8 cellular contexts compared by ENCODE assay signal in genomic region chr6:4136354-4136831, GRCh38. TPM values are rescaled to one million over a fixed set of nuclear protein-coding genes. Genes with fewer than 3 reads are reported as not detected.
DNase-seq lines count a peak whose midpoint lies in the region; ATAC-seq and TF ChIP-seq lines count a peak whose summit lies in the region.

No MANE protein-coding gene starts in this region.

- H2AFZ ChIP-seq in PC-9 (peak overlapping the region; percentile 83), osteoblast (ENCODE audit: low read length) (peak overlapping the region; percentile 62)

- peak overlapping the region; percentile 77 for H3K4me3 ChIP-seq in CD8-positive, alpha-beta T cell (ENCODE audit: low read depth, low read length)
- H3K4me3 ChIP-seq in PC-9: peak overlapping the region; percentile 63
- H3K4me3 ChIP-seq in osteoblast (ENCODE audit: insufficient read depth, low read length): peak overlapping the region; percentile 78

- H3K79me2 ChIP-seq in PC-9 (ENCODE audit: low read depth) (no peaks in the 10 kb centered on the region), osteoblast (ENCODE audit: insufficient read depth, low read length) (peaks cover 40% of the 10 kb centered on the region)

- DNase-seq in CD8-positive, alpha-beta T cell: no peak
- DNase-seq in PC-9 (peak in 1 of 2 experiments; percentile 2), epithelial cell of prostate (ENCODE audit: low read depth, low spot score) (no peak), osteoblast (ENCODE audit: insufficient read length, low spot score, missing footprints) (peak; percentile 69), activated gamma-delta T cell (lab: John Stamatoyannopoulos, UW) (no peak), T1000 (lab: John Stamatoyannopoulos, UW) (no peak), NCI-H526 treated with DMSO at 0.1 percent for 48 hours (lab: John Stamatoyannopoulos, UW) (no peak)

- H3K27ac ChIP-seq in CD8-positive, alpha-beta T cell (ENCODE audit: low read depth, low read length): peak overlapping the region; percentile 44
- peak overlapping the region; percentile 65 for H3K27ac ChIP-seq in PC-9
- peak overlapping the region; percentile 22 for H3K27ac ChIP-seq in epithelial cell of prostate
- peak overlapping the region; percentile 58 for H3K27ac ChIP-seq in osteoblast (ENCODE audit: low read depth, low read length)

- H3K27ac Mint-ChIP-seq in CD8-positive, alpha-beta T cell: peak overlapping the region; percentile 73

- intact Hi-C loops in CD8-positive, alpha-beta T cell (cut with DNase I, micrococcal nuclease): loop anchor here (1.0 to 10.0 kb wide), 12 partner anchors 19 to 1889 kb away; partner anchors contain the start of genes BPHL (in 2 of the 2), FAM50B (in 2 of the 2), FARS2 (in 1 of the 2) and GMDS (in 1 of the 2)
- intact Hi-C loops in PC-9 (cut with micrococcal nuclease; ENCODE audit: unreplicated experiment): loop anchor here (5.0 kb wide), 1 partner anchor 114 kb away; a partner anchor contains a TSS

- peaks cover 6% of the 10 kb centered on the region for H3K9me3 Mint-ChIP-seq in CD8-positive, alpha-beta T cell

- H3K4me1 Mint-ChIP-seq in CD8-positive, alpha-beta T cell (ENCODE audit: low read depth): peaks cover 47% of the 10 kb centered on the region

- no peak for ATAC-seq in CD8-positive, alpha-beta T cell
- ATAC-seq in HG03159 (IDR thresholded peaks at IDR 0.05; ENCODE audit: unreplicated experiment): no peak

- H3K4me3 Mint-ChIP-seq in CD8-positive, alpha-beta T cell: peak overlapping the region; percentile 80

- no peaks in the 10 kb centered on the region for H3K27me3 ChIP-seq in CD8-positive, alpha-beta T cell (ENCODE audit: insufficient read depth, low read length)
- H3K27me3 ChIP-seq in PC-9 (ENCODE audit: insufficient read depth, low read depth) (no peaks in the 10 kb centered on the region), osteoblast (ENCODE audit: insufficient read depth, low read length) (no peaks in the 10 kb centered on the region)

- TSS peak; percentile 92 for BruUV-seq in PC-9 (replicated peaks; lab: Mats Ljungman, UMichigan)

- CTCF ChIA-PET in CD8-positive, alpha-beta T cell (lab: Charles Lee): interaction anchor here (1.4 to 3.8 kb wide), 3 partner anchors 19 to 127 kb away, joined by 3 to 31 read pairs (median 18); a partner anchor contains a TSS
- CTCF ChIA-PET in PC-9 (lab: Charles Lee): interaction anchor here (1.3 kb wide), 1 partner anchor 115 kb away, joined by 15 read pairs; a partner anchor contains a TSS

- no peaks in the 10 kb centered on the region; the same call in 1 of the 2 replicates for H3F3A ChIP-seq in PC-9 (ENCODE audit: insufficient read depth, low read depth)

- H3K9me2 ChIP-seq in PC-9 (ENCODE audit: insufficient read depth): no peaks in the 10 kb centered on the region

- H3K36me3 Mint-ChIP-seq in CD8-positive, alpha-beta T cell: peaks cover 25% of the 10 kb centered on the region

- POLR2A ChIA-PET in CD8-positive, alpha-beta T cell (lab: Charles Lee): interaction anchor here (1.3 to 2.8 kb wide), 3 partner anchors 115 to 640 kb away, joined by 4 to 28 read pairs (median 12); partner anchors contain the start of gene CDYL
- POLR2A ChIA-PET in PC-9 (lab: Charles Lee; ENCODE audit: unreplicated experiment): interaction anchor here (0.6 kb wide), 3 partner anchors 115 to 788 kb away, joined by 3 to 9 read pairs (median 6); a partner anchor contains a TSS

- H3K36me3 ChIP-seq in CD8-positive, alpha-beta T cell (ENCODE audit: insufficient read depth, low read length): peaks cover 7% of the 10 kb centered on the region
- H3K36me3 ChIP-seq in PC-9 (ENCODE audit: low read depth) (no peaks in the 10 kb centered on the region), osteoblast (ENCODE audit: insufficient read depth, low read length) (peaks cover 10% of the 10 kb centered on the region)

- no peaks in the 10 kb centered on the region for H3K27me3 Mint-ChIP-seq in CD8-positive, alpha-beta T cell (ENCODE audit: low read depth)

- H3K4me2 ChIP-seq in PC-9 (peak overlapping the region; percentile 90), osteoblast (ENCODE audit: insufficient read depth, low read length) (peak overlapping the region; percentile 85)

- TF ChIP-seq CTCF in CD8-positive, alpha-beta T cell (IDR thresholded peaks at IDR 0.05): no peak
- TF ChIP-seq CTCF in PC-9 (conservative IDR thresholded peaks at IDR 0.05): no peak
- no peak for TF ChIP-seq CTCF in osteoblast (IDR thresholded peaks at IDR 0.05; ENCODE audit: extremely low read depth, low read depth, low read length)

- no peaks in the 10 kb centered on the region for H4K20me1 ChIP-seq in PC-9 (ENCODE audit: insufficient read depth)
- H4K20me1 ChIP-seq in osteoblast (ENCODE audit: insufficient read depth, low read length): peaks cover 12% of the 10 kb centered on the region

- peaks cover 27% of the 10 kb centered on the region for H3K4me1 ChIP-seq in CD8-positive, alpha-beta T cell (ENCODE audit: insufficient read depth, low read length)
- H3K4me1 ChIP-seq in PC-9 (replicated peaks; ENCODE audit: insufficient read depth): peaks cover 21% of the 10 kb centered on the region
- H3K4me1 ChIP-seq in osteoblast (ENCODE audit: insufficient read depth, low read length): peaks cover 20% of the 10 kb centered on the region

- no peaks in the 10 kb centered on the region for H3K9me3 ChIP-seq in CD8-positive, alpha-beta T cell (ENCODE audit: low read length)
- no peaks in the 10 kb centered on the region for H3K9me3 ChIP-seq in PC-9 (ENCODE audit: insufficient read depth, low read depth)
- no peaks in the 10 kb centered on the region for H3K9me3 ChIP-seq in osteoblast (ENCODE audit: low read depth, low read length)

RNA-seq across cellular contexts. Expression of gene ECI2, which starts 1.0 kb away (rescaled TPM):
- 10 to 100 TPM; 25.1 to 27.2 TPM for total RNA-seq in CD8-positive, alpha-beta T cell
- 45.7 and 53.8 TPM in 2 replicates for total RNA-seq in PC-9 (2021)
- total RNA-seq in osteoblast: 76.0 and 89.0 TPM in 2 replicates

RNA-seq across cellular contexts. Expression of gene FAM217A, which starts 57.5 kb away (rescaled TPM):
- not detected for total RNA-seq in CD8-positive, alpha-beta T cell
- total RNA-seq in PC-9 (2021): not detected in 2 replicates
- total RNA-seq in osteoblast: not detected in 2 replicates
